In the genomic region with DNA sequence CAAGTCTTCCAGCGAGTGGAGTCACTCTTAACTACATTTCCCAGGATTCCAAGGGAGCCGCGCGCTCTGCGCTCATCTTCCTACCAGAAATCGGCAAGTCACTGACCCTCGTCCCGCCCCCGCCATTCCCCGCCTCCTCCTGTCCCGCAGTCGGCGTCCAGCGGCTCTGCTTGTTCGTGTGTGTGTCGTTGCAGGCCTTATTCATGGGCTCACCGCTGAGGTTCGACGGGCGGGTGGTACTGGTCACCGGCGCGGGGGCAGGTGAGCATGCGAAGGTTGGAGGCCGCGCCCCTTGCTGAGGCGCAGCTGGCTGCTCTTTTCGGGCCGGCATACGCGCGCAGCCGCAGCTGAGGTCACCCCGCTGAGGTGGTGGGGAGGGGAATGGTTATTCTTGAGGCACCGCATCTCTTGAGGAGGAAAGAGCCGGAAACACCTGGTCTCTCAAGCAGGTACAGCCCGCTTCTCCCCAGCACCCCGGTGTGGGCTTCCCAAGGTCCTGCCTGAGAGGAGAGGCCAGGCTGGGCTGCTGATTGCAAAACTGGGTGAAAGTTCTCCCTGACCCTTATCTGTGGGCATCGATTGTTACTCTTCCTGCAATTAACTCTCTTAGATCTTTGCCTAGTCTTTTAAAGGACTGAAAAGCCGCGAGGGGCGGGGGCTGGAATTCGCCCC, we compare ENCODE assay signal across 8 cellular contexts. TPM values are rescaled to one million over a fixed set of nuclear protein-coding genes. Genes with fewer than 3 reads are reported as not detected.
DNase-seq lines count a peak whose midpoint lies in the region; ATAC-seq and TF ChIP-seq lines count a peak whose summit lies in the region.

HSD17B4 (plus strand) TSS at position 125 of the 672 bp plus-strand sequence; CDS start at position 204, 79 bp downstream.

- peak within 1 kb of the TSS; percentile 89 for H3K27ac ChIP-seq in duodenal mucosa (ENCODE audit: low read depth, low read length)

- CTCF ChIA-PET in activated CD4-positive, alpha-beta memory T cell treated with anti-CD3 and anti-CD28 coated beads for 36 hours (lab: Charles Lee) = interaction anchor here (1.3 to 2.6 kb wide), 2 partner anchors 41 to 465 kb away, joined by 3 to 15 read pairs; partner anchors contain the start of gene DTWD2

- peak within 1 kb of the TSS; percentile 68 to 95 for H3K4me3 ChIP-seq in duodenal mucosa (ENCODE audit: low read depth in 1 of 2, low read length in 2 of 2)
- peak within 1 kb of the TSS; percentile 77 for H3K4me3 ChIP-seq in lower leg skin (ENCODE audit: low read depth, poor library complexity, severe bottlenecking)

- peaks cover 3 to 20% (median 11%) of the 10 kb centered on the region in 7 donors for H3K9me3 Mint-ChIP-seq in CD14-positive monocyte
- H3K9me3 Mint-ChIP-seq in activated CD4-positive, alpha-beta memory T cell treated with anti-CD3 and anti-CD28 coated beads for 36 hours = no peaks in the 10 kb centered on the region

- peaks cover 5 to 7% of the 10 kb centered on the region in 2 donors for H3K36me3 ChIP-seq in duodenal mucosa (ENCODE audit: control insufficient read depth in 1 of 2, insufficient read depth in 2 of 2, low read length in 2 of 2)

- WGBS in lower leg skin, 2 donors = 0 to 1% methylated on average over 36 to 43 of the region's 43 CpGs

- peak; percentile 96 for ATAC-seq in GM19395 (IDR thresholded peaks at IDR 0.05; ENCODE audit: unreplicated experiment)
- peak; percentile 92 for ATAC-seq in HG03565 (IDR thresholded peaks at IDR 0.05; ENCODE audit: unreplicated experiment)

- no peak for TF ChIP-seq POLR2A in lower leg skin (IDR thresholded peaks at IDR 0.05)

- peaks cover 10 to 13% of the 10 kb centered on the region in 2 donors for H3K4me1 ChIP-seq in duodenal mucosa (ENCODE audit: control insufficient read depth in 1 of 2, insufficient read depth in 2 of 2, low read length in 2 of 2)

- peaks cover 35% of the 10 kb centered on the region for H3K4me1 Mint-ChIP-seq in CD14-positive monocyte
- H3K4me1 Mint-ChIP-seq in activated CD4-positive, alpha-beta memory T cell treated with anti-CD3 and anti-CD28 coated beads for 36 hours (ENCODE audit: low read depth) = peaks cover 14% of the 10 kb centered on the region

- H3K27me3 ChIP-seq in duodenal mucosa (ENCODE audit: control insufficient read depth in 1 of 2, insufficient read depth in 2 of 2, low read length in 2 of 2) = no peaks in the 10 kb centered on the region

- H3K27ac Mint-ChIP-seq in CD14-positive monocyte = peak within 1 kb of the TSS; percentile 88 to 96 (median 92)
- H3K27ac Mint-ChIP-seq in activated CD4-positive, alpha-beta memory T cell treated with anti-CD3 and anti-CD28 coated beads for 36 hours = peak within 1 kb of the TSS; percentile 79

- POLR2A ChIA-PET in activated CD4-positive, alpha-beta memory T cell treated with anti-CD3 and anti-CD28 coated beads for 36 hours (lab: Charles Lee) = no interaction called here

- peak within 1 kb of the TSS; percentile 98 to 99 for H3K4me3 Mint-ChIP-seq in CD14-positive monocyte
- H3K4me3 Mint-ChIP-seq in activated CD4-positive, alpha-beta memory T cell treated with anti-CD3 and anti-CD28 coated beads for 36 hours = peak within 1 kb of the TSS; percentile 92

- TF ChIP-seq CTCF in CD14-positive monocyte (IDR thresholded peaks at IDR 0.05) = no peak
- TF ChIP-seq CTCF in lower leg skin (IDR thresholded peaks at IDR 0.05) = no peak

- H3K9me3 ChIP-seq in duodenal mucosa (ENCODE audit: control insufficient read depth in 1 of 2, low read length in 2 of 2) = peaks cover 0 to 3% of the 10 kb centered on the region in 2 donors

- peak within 1 kb of the TSS; percentile 44 to 80 for H3K9ac ChIP-seq in duodenal mucosa (ENCODE audit: low read depth in 1 of 2, low read length in 2 of 2)

- H3K36me3 Mint-ChIP-seq in CD14-positive monocyte = peaks cover 14 to 19% of the 10 kb centered on the region in 2 donors
- H3K36me3 Mint-ChIP-seq in activated CD4-positive, alpha-beta memory T cell treated with anti-CD3 and anti-CD28 coated beads for 36 hours = peaks cover 3% of the 10 kb centered on the region

- peaks cover 0 to 5% (median 3%) of the 10 kb centered on the region in 3 donors for H3K27me3 Mint-ChIP-seq in CD14-positive monocyte (ENCODE audit: low read depth in 3 of 3)
- H3K27me3 Mint-ChIP-seq in activated CD4-positive, alpha-beta memory T cell treated with anti-CD3 and anti-CD28 coated beads for 36 hours = no peaks in the 10 kb centered on the region

- intact Hi-C loops in CD14-positive monocyte (cut with micrococcal nuclease) = no loop called here
- intact Hi-C loops in activated CD4-positive, alpha-beta memory T cell treated with anti-CD3 and anti-CD28 coated beads for 36 hours (cut with micrococcal nuclease) = loop anchor here (1.0 to 5.0 kb wide), 3 partner anchors 185 to 464 kb away; partner anchors contain the start of gene DTWD2
- intact Hi-C loops in lower leg skin (cut with DNase I; ENCODE audit: low total_unique reads) = loop anchor here (5.0 kb wide), 1 partner anchor 380 kb away; no protein-coding TSS in a partner anchor

- DNase-seq in CD14-positive monocyte (ENCODE audit: low spot score) (peak; percentile 86), NCI-H774 (lab: John Stamatoyannopoulos, UW) (peak; percentile 84), lower leg skin (ENCODE audit: low spot score in 2 of 2) (peak; percentile 89 to 98)
- peak; percentile 88 for DNase-seq in activated CD4-positive, alpha-beta memory T cell treated with anti-CD3 and anti-CD28 coated beads for 36 hours
- peak; percentile 67 to 80 for DNase-seq in stimulated activated CD4-positive, alpha-beta T cell treated with anti-CD3 and anti-CD28 coated beads, Interleukin-4, amount 100 ng/mL, for 48 hours (ENCODE audit: low read depth in 2 of 2)

RNA-seq across cellular contexts. Expression of gene HSD17B4, which starts in this region (rescaled TPM):
- polyA plus RNA-seq in CD14-positive monocyte = 100 to 1,000 TPM; 158 to 167 TPM
- total RNA-seq in activated CD4-positive, alpha-beta memory T cell treated with anti-CD3 and anti-CD28 coated beads for 36 hours = 100 to 1,000 TPM in 1 of 2 experiments, 10 to 100 TPM in 1; 83.2 to 117 TPM
- 100 to 1,000 TPM in 3 of 4 donors, 10 to 100 TPM in 1; 88.6 to 176 (median 132) TPM for total RNA-seq in lower leg skin

Comparison
In these comparisons a context has a peak if more than half of its experiments do, and no peak if none do; other contexts are left out.
1. Peak in every context shown above with its lines: DNase-seq, ATAC-seq, H3K4me3 ChIP-seq and H3K27ac ChIP-seq.
2. intact Hi-C loops: an anchor here in activated CD4-positive, alpha-beta memory T cell treated with anti-CD3 and anti-CD28 coated beads for 36 hours (1.0 to 5.0 kb wide) and lower leg skin (5.0 kb wide); none called in CD14-positive monocyte.